Comparison of ENCODE assay signal across 1 cellular context in genomic region chr17:16026895-16027294, GRCh38.
TF ChIP-seq lines count a peak whose summit lies in the region.

No MANE protein-coding gene starts in this region.

TF ChIP-seq in IMR-90, 13 proteins besides CTCF, POLR2A, EP300 and RAD21 (continued from another document):
- TF ChIP-seq USF2 (IDR thresholded peaks at IDR 0.05; ENCODE audit: low read depth, low read length): no peak
